ENCODE assay signal across 9 cellular contexts in genomic region chr7:97016392-97017196, GRCh38. TPM values are rescaled to one million over a fixed set of nuclear protein-coding genes. Genes with fewer than 3 reads are reported as not detected.
DNase-seq lines count a peak whose midpoint lies in the region; ATAC-seq, FAIRE-seq and TF ChIP-seq lines count a peak whose summit lies in the region.
"Had no signal": no experiment of that assay in that cellular context is flagged by ENCODE, and none has a peak within 500 bp of the region (broad histone marks: within the 10 kb centered on the region; RNA-seq: fewer than 3 reads in every experiment).

No MANE protein-coding gene starts in this region.

- TF ChIP-seq CTCF in natural killer cell (IDR thresholded peaks at IDR 0.05) (no peak), PC-3 (conservative IDR thresholded peaks at IDR 0.05; ENCODE audit: low read depth, low read length) (peak; percentile 32; the same call in 1 of the 2 replicates), tibial nerve (IDR thresholded peaks at IDR 0.05) (no peak)

- H3K4me1 Mint-ChIP-seq in natural killer cell treated with Interleukin-12 subunit alpha and Interleukin-12 subunit beta and Interleukin-15 and Interleukin-18, amount 100 ng/mL, for 72 hours (ENCODE audit: low read depth in 2 of 2): peaks cover 0 to 7% of the 10 kb centered on the region in 2 donors
- H3K4me1 Mint-ChIP-seq in natural killer cell: peaks cover 0 to 11% of the 10 kb centered on the region in 2 donors

- FAIRE-seq in urothelium cell line (lab: Jason Lieb, UNC): peak; percentile 91

- POLR2A ChIA-PET in PC-3 (lab: Charles Lee; ENCODE audit: unreplicated experiment): no interaction called here

- peak overlapping the region; percentile 65 for H3K4me3 ChIP-seq in PC-3 (ENCODE audit: low read length)
- H3K4me3 ChIP-seq in iPS-15b (ENCODE audit: low read depth, low read length): peak overlapping the region; percentile 54
- H3K4me3 ChIP-seq in tibial nerve: peak overlapping the region in 1 of 4 donors; percentile 8

- H3K79me2 ChIP-seq in PC-3 (ENCODE audit: low read length): no peaks in the 10 kb centered on the region

- no peak overlapping the region for H3K27ac Mint-ChIP-seq in natural killer cell treated with Interleukin-12 subunit alpha and Interleukin-12 subunit beta and Interleukin-15 and Interleukin-18, amount 100 ng/mL, for 72 hours
- H3K27ac Mint-ChIP-seq in natural killer cell: no peak overlapping the region
- H3K27ac Mint-ChIP-seq: CD4-positive, CD25-positive, alpha-beta regulatory T cell had no signal

- no peak for TF ChIP-seq POLR2A in tibial nerve (IDR thresholded peaks at IDR 0.05)

- no peak overlapping the region for H3K4me3 Mint-ChIP-seq in natural killer cell treated with Interleukin-12 subunit alpha and Interleukin-12 subunit beta and Interleukin-15 and Interleukin-18, amount 100 ng/mL, for 72 hours
- H3K4me3 Mint-ChIP-seq in natural killer cell: no peak overlapping the region

- H3K27me3 ChIP-seq in PC-3 (ENCODE audit: low read length): peaks cover 42% of the 10 kb centered on the region
- peaks cover 99% of the 10 kb centered on the region for H3K27me3 ChIP-seq in iPS-15b (ENCODE audit: control insufficient read depth, insufficient read depth, low read length)
- peaks cover 6 to 100% of the 10 kb centered on the region in 2 donors for H3K27me3 ChIP-seq in tibial nerve

- no peaks in the 10 kb centered on the region for H3K9me3 ChIP-seq in PC-3 (ENCODE audit: low read length)
- H3K9me3 ChIP-seq in iPS-15b (ENCODE audit: control insufficient read depth, insufficient read depth, low read length): no peaks in the 10 kb centered on the region
- peaks cover 0 to 5% (median 0%) of the 10 kb centered on the region in 4 donors for H3K9me3 ChIP-seq in tibial nerve

- H4K20me1 ChIP-seq in PC-3 (ENCODE audit: low read length): no peaks in the 10 kb centered on the region

- intact Hi-C loops in natural killer cell (cut with micrococcal nuclease): no loop called here
- intact Hi-C loops in PC-3 (cut with micrococcal nuclease): no loop called here

- peak; percentile 43 for ATAC-seq in natural killer cell treated with Interleukin-12 subunit alpha and Interleukin-12 subunit beta and Interleukin-15 and Interleukin-18, amount 100 ng/mL, for 72 hours
- no peak for ATAC-seq in natural killer cell
- peak; percentile 59 for ATAC-seq in PC-3

- H3K27ac ChIP-seq in PC-3 (ENCODE audit: low read length) (no peak overlapping the region), tibial nerve (no peak overlapping the region)

- H3K36me3 Mint-ChIP-seq in natural killer cell treated with Interleukin-12 subunit alpha and Interleukin-12 subunit beta and Interleukin-15 and Interleukin-18, amount 100 ng/mL, for 72 hours: peaks cover 16% of the 10 kb centered on the region
- H3K36me3 Mint-ChIP-seq in natural killer cell: peaks cover 16% of the 10 kb centered on the region

- H3K36me3 ChIP-seq in PC-3 (ENCODE audit: low read depth, low read length): no peaks in the 10 kb centered on the region
- H3K36me3 ChIP-seq in iPS-15b (ENCODE audit: control insufficient read depth, insufficient read depth, low read length): no peaks in the 10 kb centered on the region
- no peaks in the 10 kb centered on the region for H3K36me3 ChIP-seq in tibial nerve

- H3K9me3 Mint-ChIP-seq in natural killer cell treated with Interleukin-12 subunit alpha and Interleukin-12 subunit beta and Interleukin-15 and Interleukin-18, amount 100 ng/mL, for 72 hours: peaks cover 5% of the 10 kb centered on the region
- H3K9me3 Mint-ChIP-seq in natural killer cell: no peaks in the 10 kb centered on the region

- H3F3A ChIP-seq in PC-3 (ENCODE audit: low read length, unreplicated experiment): no peaks in the 10 kb centered on the region

- DNase-seq in natural killer cell treated with Interleukin-12 subunit alpha and Interleukin-12 subunit beta and Interleukin-15 and Interleukin-18, amount 100 ng/mL, for 72 hours (ENCODE audit: low spot score): no peak
- no peak for DNase-seq in natural killer cell
- DNase-seq in PC-3: peak; percentile 30
- DNase-seq in urothelium cell line (ENCODE audit: low spot score): peak; percentile 92
- no peak for DNase-seq in stimulated activated CD4-positive, alpha-beta T cell treated with anti-CD3 and anti-CD28 coated beads, Interleukin-1b, Interleukin-23, amount 100 ng/mL, for 48 hours
- DNase-seq in superior temporal gyrus (ENCODE audit: extremely low spot score): no peak
- no peak for DNase-seq in tibial nerve (ENCODE audit: low spot score in 2 of 2)
- DNase-seq: CD4-positive, CD25-positive, alpha-beta regulatory T cell had no signal

- WGBS in tibial nerve, 2 donors: 6 to 17% methylated on average over 52 of the region's 55 CpGs

- H3K9me2 ChIP-seq in PC-3 (replicated peaks; ENCODE audit: low read length): no peaks in the 10 kb centered on the region

- peaks cover 69 to 93% of the 10 kb centered on the region in 2 donors for H3K27me3 Mint-ChIP-seq in natural killer cell treated with Interleukin-12 subunit alpha and Interleukin-12 subunit beta and Interleukin-15 and Interleukin-18, amount 100 ng/mL, for 72 hours
- peaks cover 76 to 93% of the 10 kb centered on the region in 2 donors for H3K27me3 Mint-ChIP-seq in natural killer cell (ENCODE audit: low read depth in 2 of 2)

- no peak for TF ChIP-seq EP300 in tibial nerve (IDR thresholded peaks at IDR 0.05)

- H3K9ac ChIP-seq in PC-3 (ENCODE audit: low read length) (no peak overlapping the region), iPS-15b (ENCODE audit: low read depth, low read length) (no peak overlapping the region)

- peak overlapping the region; percentile 85 for H3K4me2 ChIP-seq in PC-3 (ENCODE audit: low read length)

- H3K4me1 ChIP-seq in PC-3 (ENCODE audit: insufficient read depth, low read length) (peaks cover 6% of the 10 kb centered on the region; the same call in 1 of the 2 replicates), iPS-15b (ENCODE audit: control insufficient read depth, insufficient read depth, low read length) (no peaks in the 10 kb centered on the region), tibial nerve (peaks cover 0 to 40% (median 11%) of the 10 kb centered on the region in 4 donors)

- peak overlapping the region; percentile 53 for H2AFZ ChIP-seq in PC-3 (ENCODE audit: low read length)

- CTCF ChIA-PET in PC-3 (lab: Charles Lee): interaction anchor here (0.6 kb wide), 1 partner anchor 48 kb away, joined by 4 read pairs; no protein-coding TSS in a partner anchor

- BruUV-seq in PC-3 (replicated peaks; lab: Mats Ljungman, UMichigan): no TSS peak

RNA-seq across cellular contexts. Expression of gene DLX5, which starts 8.0 kb away (rescaled TPM):
- total RNA-seq in natural killer cell treated with Interleukin-12 subunit alpha and Interleukin-12 subunit beta and Interleukin-15 and Interleukin-18, amount 100 ng/mL, for 72 hours: not detected
- total RNA-seq in natural killer cell (not detected), PC-3 (2014; rRNA removed) (0.15 and 0.23 TPM in 2 replicates), tibial nerve (under 1 TPM in 1 of 4 donors, not detected in 3; 0.42 TPM)
- total RNA-seq: CD4-positive, CD25-positive, alpha-beta regulatory T cell had no signal

RNA-seq across cellular contexts. Expression of gene DLX6, which starts 11.2 kb away (rescaled TPM):
- not detected for total RNA-seq in natural killer cell treated with Interleukin-12 subunit alpha and Interleukin-12 subunit beta and Interleukin-15 and Interleukin-18, amount 100 ng/mL, for 72 hours
- total RNA-seq in natural killer cell: not detected
- total RNA-seq in PC-3 (2014; rRNA removed): not detected in 2 replicates
- not detected for total RNA-seq in tibial nerve
- total RNA-seq: CD4-positive, CD25-positive, alpha-beta regulatory T cell had no signal

Comparison
In these comparisons a context has a peak if more than half of its experiments do, and no peak if none do; other contexts are left out.
1. ATAC-seq: peak in natural killer cell treated with Interleukin-12 subunit alpha and Interleukin-12 subunit beta and Interleukin-15 and Interleukin-18, amount 100 ng/mL, for 72 hours (2 of 2) and PC-3 (single experiment); none in natural killer cell (0 of 3).
2. DNase-seq: peak in PC-3 (single experiment) and urothelium cell line (single experiment); none in natural killer cell treated with Interleukin-12 subunit alpha and Interleukin-12 subunit beta and Interleukin-15 and Interleukin-18, amount 100 ng/mL, for 72 hours (single experiment), natural killer cell (single experiment), stimulated activated CD4-positive, alpha-beta T cell treated with anti-CD3 and anti-CD28 coated beads, Interleukin-1b, Interleukin-23, amount 100 ng/mL, for 48 hours (single experiment), superior temporal gyrus (single experiment) and tibial nerve (0 of 2).